In the genomic region with DNA sequence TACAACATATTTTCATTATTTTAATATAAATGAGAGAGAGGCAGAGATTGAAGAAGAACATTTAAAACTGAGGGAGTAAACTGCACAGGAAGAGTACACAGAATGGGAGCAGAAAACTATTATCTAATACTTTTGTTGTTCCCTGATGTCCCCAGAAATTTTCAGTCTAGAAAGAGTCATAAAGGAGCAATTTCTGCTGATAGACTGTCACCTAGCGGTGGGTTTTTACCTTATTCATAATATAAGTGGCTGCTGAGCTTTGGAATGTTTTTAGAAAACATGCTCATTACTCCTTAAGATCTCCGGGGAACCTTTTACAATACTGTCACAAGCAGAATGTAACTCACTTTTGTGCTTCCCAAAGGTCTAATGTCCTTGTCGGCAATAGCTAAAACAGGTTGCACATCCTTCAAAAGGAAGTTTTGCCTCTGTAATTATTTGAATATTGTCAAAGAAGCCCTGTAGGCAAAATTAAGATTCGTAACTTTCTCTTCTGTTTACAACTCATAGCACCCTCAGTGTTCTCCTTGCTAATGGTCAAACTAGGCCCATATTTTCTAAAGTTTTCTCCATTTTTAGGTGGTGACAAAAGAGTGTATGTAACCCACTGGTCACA, we compare ENCODE assay signal across 8 cellular contexts. TPM values are rescaled to one million over a fixed set of nuclear protein-coding genes. Genes with fewer than 3 reads are reported as not detected.
A peak's percentile ranks its signal among the peaks of the same experiment; 100 is the strongest.
DNase-seq lines count a peak whose midpoint lies in the region; ATAC-seq and TF ChIP-seq lines count a peak whose summit lies in the region.

No MANE protein-coding gene starts in this region.

- no peak overlapping the region for H3K4me3 Mint-ChIP-seq in stimulated activated naive B cell treated with anti-CD40 and anti-IgM and Interleukin-4, amounts not matched to agents 10 μg/mL and 1 μg/mL and 100 μg/mL, for 72 hours

- H3K9me2 ChIP-seq in neural cell (ENCODE audit: insufficient read depth, low read length): no peaks in the 10 kb centered on the region

- TF ChIP-seq CTCF in OCI-LY3 (IDR thresholded peaks at IDR 0.05; ENCODE audit: low read depth, low read length) (peak; percentile 95), neural cell (IDR thresholded peaks at IDR 0.05; ENCODE audit: poor library complexity, severe bottlenecking) (peak; percentile 89)

- H3K4me3 ChIP-seq in OCI-LY3 (ENCODE audit: low read length) (peak overlapping the region; percentile 1; the same call in 1 of the 2 replicates), neural cell (ENCODE audit: low read length) (no peak overlapping the region)

- H2AFZ ChIP-seq in OCI-LY3 (ENCODE audit: low read depth, low read length) (peak overlapping the region; percentile 80), neural cell (ENCODE audit: low read depth, low read length) (no peak overlapping the region)

- peaks cover 10 to 21% of the 10 kb centered on the region in 2 donors for H3K4me1 Mint-ChIP-seq in stimulated activated naive B cell treated with anti-CD40 and anti-IgM and Interleukin-4, amounts not matched to agents 10 μg/mL and 1 μg/mL and 100 μg/mL, for 72 hours

- no peaks in the 10 kb centered on the region for H3K9me3 Mint-ChIP-seq in stimulated activated naive B cell treated with anti-CD40 and anti-IgM and Interleukin-4, amounts not matched to agents 10 μg/mL and 1 μg/mL and 100 μg/mL, for 72 hours

- peaks cover 3 to 7% of the 10 kb centered on the region in 2 donors for H3K27me3 Mint-ChIP-seq in stimulated activated naive B cell treated with anti-CD40 and anti-IgM and Interleukin-4, amounts not matched to agents 10 μg/mL and 1 μg/mL and 100 μg/mL, for 72 hours

- H3K27me3 ChIP-seq in OCI-LY3 (ENCODE audit: low read depth, low read length) (peaks cover 6% of the 10 kb centered on the region; the same call in 1 of the 2 replicates), neural cell (ENCODE audit: insufficient read depth, low read depth, low read length) (peaks cover 18% of the 10 kb centered on the region)

- H3K9ac ChIP-seq in OCI-LY3 (ENCODE audit: low read length) (no peak overlapping the region), neural cell (ENCODE audit: low read length) (no peak overlapping the region)

- H3K36me3 ChIP-seq in OCI-LY3 (replicated peaks; ENCODE audit: low read depth, low read length) (no peaks in the 10 kb centered on the region), neural cell (ENCODE audit: insufficient read depth, low read length) (no peaks in the 10 kb centered on the region)

- H3K79me2 ChIP-seq in OCI-LY3 (ENCODE audit: low read length) (no peaks in the 10 kb centered on the region), neural cell (replicated peaks; ENCODE audit: insufficient read depth, low read length) (no peaks in the 10 kb centered on the region)

- H3K36me3 Mint-ChIP-seq in stimulated activated naive B cell treated with anti-CD40 and anti-IgM and Interleukin-4, amounts not matched to agents 10 μg/mL and 1 μg/mL and 100 μg/mL, for 72 hours: no peaks in the 10 kb centered on the region

- no peak overlapping the region for H3K27ac Mint-ChIP-seq in stimulated activated naive B cell treated with anti-CD40 and anti-IgM and Interleukin-4, amounts not matched to agents 10 μg/mL and 1 μg/mL and 100 μg/mL, for 72 hours

- peaks cover 22% of the 10 kb centered on the region for H3K4me1 ChIP-seq in OCI-LY3 (ENCODE audit: low read length)

- ATAC-seq in HG02610 (IDR thresholded peaks at IDR 0.05; ENCODE audit: unreplicated experiment) (no peak), HG03439 (IDR thresholded peaks at IDR 0.05; ENCODE audit: unreplicated experiment) (no peak)
- no peak for ATAC-seq in stimulated activated naive B cell treated with anti-CD40 and anti-IgM and Interleukin-4, amounts not matched to agents 10 μg/mL and 1 μg/mL and 100 μg/mL, for 72 hours (replicated peaks)

- peak overlapping the region; percentile 38 for H3K4me2 ChIP-seq in OCI-LY3 (ENCODE audit: low read length)
- no peak overlapping the region for H3K4me2 ChIP-seq in neural cell (ENCODE audit: low read length)

- H4K20me1 ChIP-seq in OCI-LY3 (ENCODE audit: insufficient read depth, low read length) (no peaks in the 10 kb centered on the region), neural cell (ENCODE audit: insufficient read depth) (no peaks in the 10 kb centered on the region)

- H3F3A ChIP-seq in neural cell (ENCODE audit: insufficient read depth, low read length, poor library complexity, severe bottlenecking): no peaks in the 10 kb centered on the region

- TF ChIP-seq RAD21 in neural cell (conservative IDR thresholded peaks at IDR 0.05): peak; percentile 94

- no peaks in the 10 kb centered on the region for H3K9me3 ChIP-seq in OCI-LY3 (ENCODE audit: insufficient read depth, low read length)
- H3K9me3 ChIP-seq in neural cell (ENCODE audit: low read length): no peaks in the 10 kb centered on the region

- DNase-seq in DMS114 treated with DMSO at 0.1 percent for 48 hours (lab: John Stamatoyannopoulos, UW; ENCODE audit: unreplicated experiment) (peak; percentile 54), HS-5 (ENCODE audit: low read depth) (peak; percentile 24)
- peak; percentile 7 for DNase-seq in effector CD4-positive, alpha-beta T cell
- no peak for DNase-seq in stimulated activated naive B cell treated with anti-CD40 and anti-IgM and Interleukin-4, amounts not matched to agents 10 μg/mL and 1 μg/mL and 100 μg/mL, for 72 hours

- H3K27ac ChIP-seq in OCI-LY3 (ENCODE audit: low read length) (no peak overlapping the region), neural cell (ENCODE audit: low read length) (no peak overlapping the region)

- no peak for TF ChIP-seq EP300 in neural cell (conservative IDR thresholded peaks at IDR 0.05; ENCODE audit: poor library complexity, severe bottlenecking)

TF ChIP-seq in neural cell, 6 proteins besides CTCF, POLR2A, EP300 and RAD21:
- TF ChIP-seq SMC3 (conservative IDR thresholded peaks at IDR 0.05; ENCODE audit: poor library complexity) (peak; percentile 96), TAF1 (IDR thresholded peaks at IDR 0.05; ENCODE audit: low read depth) (no peak)

RNA-seq across cellular contexts. Expression of gene NPL, which starts 4.9 kb away (rescaled TPM):
- 1.2 and 1.6 TPM in 2 replicates for polyA plus RNA-seq in neural cell
- polyA minus RNA-seq in neural cell: 0.24 and 0.69 TPM in 2 replicates

RNA-seq across cellular contexts. Expression of gene DHX9, which starts 54.5 kb away (rescaled TPM):
- polyA plus RNA-seq in neural cell: 193 and 236 TPM in 2 replicates
- 315 and 332 TPM in 2 replicates for polyA minus RNA-seq in neural cell
